29 cellular contexts compared by ENCODE assay signal in genomic region chr2:196108604-196109003, GRCh38. TPM values are rescaled to one million over a fixed set of nuclear protein-coding genes. Genes with fewer than 3 reads are reported as not detected.
"Had no signal": no experiment of that assay in that cellular context is flagged by ENCODE, and none has a peak within 500 bp of the region (broad histone marks: within the 10 kb centered on the region; RNA-seq: fewer than 3 reads in every experiment).

No MANE protein-coding gene starts in this region.

- H3K9me3 ChIP-seq: esophagus squamous epithelium, heart right ventricle, left lung, right atrium auricular region, testis, tibial artery, upper lobe of right lung, uterus had no signal

- H3K36me3 Mint-ChIP-seq: neural progenitor cell had no signal

- H3K36me3 ChIP-seq: esophagus squamous epithelium, heart right ventricle, left lung, neural progenitor cell, right atrium auricular region, tibial artery, upper lobe of right lung, uterus had no signal

- DNase-seq: effector memory CD8-positive, alpha-beta T cell; erythroblast; esophagus squamous epithelium; foreskin melanocyte; glutamatergic neuron; heart right ventricle; hippocampal formation; left cardiac atrium; left lung; midbrain; naive thymus-derived CD4-positive, alpha-beta T cell; stimulated activated CD4-positive, alpha-beta T cell treated with anti-CD3 and anti-CD28 coated beads, Interleukin-12 subunit alpha, Interleukin-12 subunit beta, amount 100 ng/mL, for 4 hours; stimulated activated CD4-positive, alpha-beta T cell treated with anti-CD3 and anti-CD28 coated beads, Interleukin-1b, Interleukin-23, amount 100 ng/mL, for 48 hours; stimulated activated CD4-positive, alpha-beta T cell treated with anti-CD3 and anti-CD28 coated beads, Interleukin-4, amount 100 ng/mL, for 1 hour; stimulated activated CD8-positive, alpha-beta memory T cell treated with anti-CD3 and anti-CD28 coated beads, Interleukin-4, amount 100 ng/mL, for 48 hours; stimulated activated naive CD8-positive, alpha-beta T cell treated with anti-CD3 and anti-CD28 coated beads, Interleukin-15, Interleukin-2, amounts not matched to agents 100 U/mL and 50 U/mL, for 24 hours; substantia nigra; testis; tibial artery; upper lobe of right lung; uterus had no signal

- H3K4me3 Mint-ChIP-seq: effector memory CD8-positive, alpha-beta T cell; naive thymus-derived CD4-positive, alpha-beta T cell; nephron; neural progenitor cell had no signal

- H3K27ac Mint-ChIP-seq: effector memory CD8-positive, alpha-beta T cell; naive thymus-derived CD4-positive, alpha-beta T cell; progenitor cell of endocrine pancreas had no signal

- H3K27me3 ChIP-seq: esophagus squamous epithelium, heart right ventricle, left lung, neural progenitor cell, right atrium auricular region, testis, tibial artery, upper lobe of right lung, uterus had no signal

- H3K9me3 Mint-ChIP-seq: effector memory CD8-positive, alpha-beta T cell had no signal

- H3K4me3 ChIP-seq: coronary artery, esophagus squamous epithelium, heart right ventricle, left lung, neural progenitor cell, right atrium auricular region, smooth muscle cell, testis, tibial artery, upper lobe of right lung, uterus had no signal

- H3K27me3 Mint-ChIP-seq: effector memory CD8-positive, alpha-beta T cell; naive thymus-derived CD4-positive, alpha-beta T cell; progenitor cell of endocrine pancreas had no signal

- H3K4me1 ChIP-seq: left lung, parathyroid adenoma, right atrium auricular region, uterus had no signal

- ATAC-seq: effector memory CD8-positive, alpha-beta T cell; heart right ventricle; left cardiac atrium; left lung; naive thymus-derived CD4-positive, alpha-beta T cell; sciatic nerve; stimulated activated naive CD8-positive, alpha-beta T cell treated with anti-CD3 and anti-CD28 coated beads, Interleukin-15, Interleukin-2, amounts not matched to agents 100 U/mL and 50 U/mL, for 24 hours; upper lobe of right lung had no signal

- H3K27ac ChIP-seq: coronary artery, esophagus squamous epithelium, heart right ventricle, left lung, neural progenitor cell, parathyroid adenoma, right atrium auricular region, testis, tibial artery, upper lobe of right lung, uterus had no signal

RNA-seq across cellular contexts. Expression of gene DNAH7, which starts 40.0 kb away (rescaled TPM):
- total RNA-seq: naive thymus-derived CD4-positive, alpha-beta T cell had no signal
